ENCODE assay signal across 8 cellular contexts in the genomic region with DNA sequence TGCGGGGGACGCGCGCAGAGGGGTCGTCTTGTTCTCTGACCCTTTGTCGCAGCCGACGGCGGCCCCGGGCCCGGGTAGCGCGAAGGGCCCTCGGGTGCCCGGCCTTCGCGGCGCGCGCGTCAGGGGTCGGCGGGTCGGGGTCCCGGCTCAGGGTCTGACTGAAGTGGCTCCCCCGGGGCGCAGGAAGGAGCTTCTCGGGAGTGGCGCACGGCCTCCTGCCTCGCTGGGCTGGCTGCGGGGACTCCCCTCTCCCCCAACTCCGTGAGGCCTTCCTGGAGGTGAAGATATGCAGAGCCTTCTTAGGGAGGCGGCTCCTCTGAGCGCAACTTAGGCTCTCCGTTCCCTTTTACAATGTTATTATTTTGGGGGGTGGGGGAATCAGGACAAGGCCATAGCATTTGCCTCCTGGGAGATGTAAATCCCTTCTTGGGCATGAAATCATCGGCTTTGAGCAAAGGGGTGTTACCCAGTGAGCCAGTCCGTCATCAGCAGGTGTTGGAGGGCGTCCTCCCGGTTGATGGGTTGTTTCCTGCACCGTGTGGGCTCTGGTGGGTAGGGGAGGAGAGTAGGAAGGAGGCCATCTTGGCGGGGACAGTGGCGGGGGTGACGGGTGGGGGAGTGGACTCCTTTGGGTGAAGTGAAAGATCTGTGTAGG. TPM values are rescaled to one million over a fixed set of nuclear protein-coding genes. Genes with fewer than 3 reads are reported as not detected.
DNase-seq lines count a peak whose midpoint lies in the region; FAIRE-seq and TF ChIP-seq lines count a peak whose summit lies in the region.

No MANE protein-coding gene starts in this region.

- H3K27me3 Mint-ChIP-seq in astrocyte (ENCODE audit: low read depth, unreplicated experiment): no peaks in the 10 kb centered on the region

- peak overlapping the region; percentile 95 for H3K4me3 Mint-ChIP-seq in astrocyte (ENCODE audit: unreplicated experiment)

- FAIRE-seq in astrocyte (lab: Jason Lieb, UNC) (no peak), D721Med (lab: Jason Lieb, UNC) (no peak)

- peak overlapping the region; percentile 85 for H3K4me3 ChIP-seq in astrocyte (ENCODE audit: insufficient read depth, low read depth, low read length)
- peak overlapping the region; percentile 91 for H3K4me3 ChIP-seq in iPS DF 6.9 (ENCODE audit: low read length)
- H3K4me3 ChIP-seq in skeletal muscle tissue (ENCODE audit: low read length in 3 of 3): peak overlapping the region; percentile 89 to 95 (median 90)

- WGBS in iPS DF 6.9 (ENCODE audit: insufficient coverage, insufficient read length): no CpG with 5 or more reads among the region's 44 CpGs

- no peaks in the 10 kb centered on the region for H3K9me3 Mint-ChIP-seq in astrocyte (ENCODE audit: unreplicated experiment)

- peak overlapping the region; percentile 88 for H2AFZ ChIP-seq in astrocyte (ENCODE audit: low read depth, low read length)

- H3K4me1 ChIP-seq in astrocyte (ENCODE audit: insufficient read depth, low read length): peaks cover 12% of the 10 kb centered on the region
- H3K4me1 ChIP-seq in iPS DF 6.9 (ENCODE audit: control insufficient read depth, insufficient read depth, low read length): 0 out of 2 replicates have a peak, but pooled peaks cover 3% of the 10 kb centered on the region
- peaks cover 19 to 33% (median 28%) of the 10 kb centered on the region in 3 donors for H3K4me1 ChIP-seq in skeletal muscle tissue (ENCODE audit: control insufficient read depth in 3 of 3, insufficient read depth in 3 of 3, low read length in 3 of 3)

- CTCF ChIA-PET in HEK293T (lab: Yijun Ruan, JAX): interaction anchor here (1.3 to 2.1 kb wide), 6 partner anchors 12 to 91 kb away, joined by 4 to 25 read pairs (median 5); no protein-coding TSS in a partner anchor

- no peaks in the 10 kb centered on the region for H3K36me3 Mint-ChIP-seq in astrocyte (ENCODE audit: low read depth, unreplicated experiment)

- H3K27me3 ChIP-seq in astrocyte (ENCODE audit: insufficient read depth, low read length) (no peaks in the 10 kb centered on the region), iPS DF 6.9 (ENCODE audit: control insufficient read depth, insufficient read depth, low read length) (no peaks in the 10 kb centered on the region), skeletal muscle tissue (ENCODE audit: control insufficient read depth in 3 of 3, insufficient read depth in 3 of 3, low read length in 3 of 3) (no peaks in the 10 kb centered on the region)

- H4K20me1 ChIP-seq in astrocyte (ENCODE audit: insufficient read depth, low read length): peaks cover 24% of the 10 kb centered on the region

- H3K4me2 ChIP-seq in astrocyte (ENCODE audit: low read length): peak overlapping the region; percentile 99

- H3K27ac ChIP-seq in astrocyte (ENCODE audit: low read depth, low read length) (peak overlapping the region; percentile 73), iPS DF 6.9 (ENCODE audit: low read length) (no peak overlapping the region), skeletal muscle tissue (ENCODE audit: low read depth, low read length) (peak overlapping the region; percentile 89)

- TF ChIP-seq CTCF in GM10266 (IDR thresholded peaks at IDR 0.05; ENCODE audit: control insufficient read depth, insufficient read depth, low read depth, missing control alignments): peak; percentile 4
- TF ChIP-seq CTCF in astrocyte (IDR thresholded peaks at IDR 0.05; ENCODE audit: insufficient read depth, low read depth, low read length): no peak
- TF ChIP-seq CTCF in D721Med (IDR thresholded peaks at IDR 0.05; ENCODE audit: insufficient read depth, missing control alignments): no peak

- H3K9me3 ChIP-seq in astrocyte (ENCODE audit: insufficient read depth, low read depth, low read length) (no peaks in the 10 kb centered on the region), iPS DF 6.9 (ENCODE audit: control insufficient read depth, insufficient read depth, low read length) (no peaks in the 10 kb centered on the region), skeletal muscle tissue (ENCODE audit: control insufficient read depth in 3 of 3, low read length in 3 of 3) (no peaks in the 10 kb centered on the region)

- H3K4me1 Mint-ChIP-seq in astrocyte (ENCODE audit: low read depth, unreplicated experiment): peaks cover 10% of the 10 kb centered on the region

- peak overlapping the region; percentile 87 for H3K9ac ChIP-seq in astrocyte (ENCODE audit: low read length)
- H3K9ac ChIP-seq in skeletal muscle tissue (ENCODE audit: low read depth in 1 of 3, low read length in 3 of 3): peak overlapping the region; percentile 86 to 91 (median 91)

- H3K27ac Mint-ChIP-seq in astrocyte (ENCODE audit: unreplicated experiment): peak overlapping the region; percentile 67

- DNase-seq in GM10266 (ENCODE audit: extremely low spot score) (peak; percentile 60), HEK293T (ENCODE audit: extremely low spot score) (peak; percentile 32), NAMALWA (ENCODE audit: low spot score) (peak; percentile 94), T-helper 2 cell (peak; percentile 44 to 90 (median 73)), astrocyte (ENCODE audit: low read depth) (peak; percentile 36), iPS DF 6.9 (ENCODE audit: low read depth, low spot score) (no peak), D721Med (ENCODE audit: insufficient read length, low spot score) (no peak)

- H3K36me3 ChIP-seq in astrocyte (ENCODE audit: insufficient read depth, low read length): no peaks in the 10 kb centered on the region
- H3K36me3 ChIP-seq in iPS DF 6.9 (ENCODE audit: control insufficient read depth, insufficient read depth, low read length): no peaks in the 10 kb centered on the region
- H3K36me3 ChIP-seq in skeletal muscle tissue (ENCODE audit: control insufficient read depth in 3 of 3, insufficient read depth in 3 of 3, low read length in 3 of 3): peaks cover 0 to 4% (median 0%) of the 10 kb centered on the region in 3 donors

- H3K79me2 ChIP-seq in astrocyte (ENCODE audit: insufficient read depth, low read length): peaks cover 34% of the 10 kb centered on the region

- POLR2A ChIA-PET in HEK293T (lab: Yijun Ruan, JAX): interaction anchor here (1.1 to 2.1 kb wide), 5 partner anchors 14 to 65 kb away, joined by 4 to 14 read pairs (median 5); no protein-coding TSS in a partner anchor

TF ChIP-seq in HEK293T, 16 proteins besides CTCF, POLR2A, EP300 and RAD21:
- TF ChIP-seq BHLHE40 (IDR thresholded peaks at IDR 0.05; ENCODE audit: borderline replicate concordance) (no peak), SUZ12 (IDR thresholded peaks at IDR 0.05) (no peak), FOXK2 (IDR thresholded peaks at IDR 0.05) (no peak), ARNT (IDR thresholded peaks at IDR 0.05) (no peak), FOXA1 (IDR thresholded peaks at IDR 0.05) (no peak), SP1 (IDR thresholded peaks at IDR 0.05) (no peak), TARDBP (IDR thresholded peaks at IDR 0.05) (no peak), CTBP1 (IDR thresholded peaks at IDR 0.05; ENCODE audit: borderline replicate concordance) (no peak), NFRKB (IDR thresholded peaks at IDR 0.05) (no peak), LEF1 (IDR thresholded peaks at IDR 0.05; ENCODE audit: borderline replicate concordance) (no peak), L3MBTL2 (conservative IDR thresholded peaks at IDR 0.05) (no peak), ELF4 (IDR thresholded peaks at IDR 0.05) (no peak), FOXM1 (IDR thresholded peaks at IDR 0.05; ENCODE audit: borderline replicate concordance) (no peak), HDGF (IDR thresholded peaks at IDR 0.05; ENCODE audit: borderline replicate concordance) (no peak), ZNF384 (IDR thresholded peaks at IDR 0.05) (no peak)
- TF ChIP-seq, protein P1, sequence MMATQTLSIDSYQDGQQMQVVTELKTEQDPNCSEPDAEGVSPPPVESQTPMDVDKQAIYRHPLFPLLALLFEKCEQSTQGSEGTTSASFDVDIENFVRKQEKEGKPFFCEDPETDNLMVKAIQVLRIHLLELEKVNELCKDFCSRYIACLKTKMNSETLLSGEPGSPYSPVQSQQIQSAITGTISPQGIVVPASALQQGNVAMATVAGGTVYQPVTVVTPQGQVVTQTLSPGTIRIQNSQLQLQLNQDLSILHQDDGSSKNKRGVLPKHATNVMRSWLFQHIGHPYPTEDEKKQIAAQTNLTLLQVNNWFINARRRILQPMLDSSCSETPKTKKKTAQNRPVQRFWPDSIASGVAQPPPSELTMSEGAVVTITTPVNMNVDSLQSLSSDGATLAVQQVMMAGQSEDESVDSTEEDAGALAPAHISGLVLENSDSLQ (IDR thresholded peaks at IDR 0.05): no peak

RNA-seq across cellular contexts. Expression of a gene that starts 0.5 kb away (rescaled TPM):
- 46.3 and 53.9 TPM in 2 replicates for total RNA-seq in astrocyte
- total RNA-seq in skeletal muscle tissue: 27.1 TPM

RNA-seq across cellular contexts. Expression of a gene that starts 7.6 kb away (rescaled TPM):
- total RNA-seq in astrocyte (73.0 and 77.6 TPM in 2 replicates), skeletal muscle tissue (35.5 TPM)

RNA-seq across cellular contexts. Expression of a gene that starts 14.5 kb away (rescaled TPM):
- total RNA-seq in astrocyte (82.6 and 95.6 TPM in 2 replicates), skeletal muscle tissue (68.9 TPM)

Comparison
In these comparisons a context has a peak if more than half of its experiments do, and no peak if none do; other contexts are left out.
1. DNase-seq: peak in GM10266 (single experiment), HEK293T (single experiment), NAMALWA (single experiment), T-helper 2 cell (5 of 5) and astrocyte (single experiment); none in iPS DF 6.9 (single experiment) and D721Med (single experiment).
2. Peak in every context shown above with its lines, with median percentiles within 50 percentile points of each other: H3K4me3 ChIP-seq.